Comparison of ENCODE assay signal across 20 cellular contexts in genomic region chr13:24893863-24894262, GRCh38.
DNase-seq lines count a peak whose midpoint lies in the region; ATAC-seq and TF ChIP-seq lines count a peak whose summit lies in the region.
"Had no signal": no experiment of that assay in that cellular context is flagged by ENCODE, and none has a peak within 500 bp of the region (broad histone marks: within the 10 kb centered on the region; RNA-seq: fewer than 3 reads in every experiment).

No MANE protein-coding gene starts in this region.

- no peaks in the 10 kb centered on the region for H3K4me1 ChIP-seq in Caco-2
- H3K4me1 ChIP-seq: A549, BLaER1 had no signal

- intact Hi-C loops in activated CD4-positive, alpha-beta T cell treated with anti-CD3 and anti-CD28 coated beads, Interleukin-2, amount 10 ng/mL, durations not matched to agents 24 days and 14 days (cut with micrococcal nuclease) = no loop called here
- intact Hi-C loops in Caco-2 (cut with micrococcal nuclease; ENCODE audit: unreplicated experiment) = no loop called here

- no peaks in the 10 kb centered on the region for H3K9me3 Mint-ChIP-seq in activated CD4-positive, alpha-beta T cell treated with anti-CD3 and anti-CD28 coated beads, Interleukin-2, amount 10 ng/mL, durations not matched to agents 24 days and 14 days
- H3K9me3 Mint-ChIP-seq in Caco-2 (ENCODE audit: unreplicated experiment) = no peaks in the 10 kb centered on the region
- H3K9me3 Mint-ChIP-seq in glutamatergic neuron (ENCODE audit: unreplicated experiment) = peaks cover 3% of the 10 kb centered on the region
- no peaks in the 10 kb centered on the region for H3K9me3 Mint-ChIP-seq in type B pancreatic cell
- H3K9me3 Mint-ChIP-seq: CD8-positive, alpha-beta T cell; HFFc6 had no signal

- no TSS peak for BruUV-seq in Caco-2 (replicated peaks; lab: Mats Ljungman, UMichigan)

- peak overlapping the region; percentile 8 for H3K27ac Mint-ChIP-seq in activated CD4-positive, alpha-beta T cell treated with anti-CD3 and anti-CD28 coated beads, Interleukin-2, amount 10 ng/mL, durations not matched to agents 24 days and 14 days
- peak overlapping the region; percentile 9 for H3K27ac Mint-ChIP-seq in Caco-2 (ENCODE audit: unreplicated experiment)
- peak overlapping the region; percentile 3 for H3K27ac Mint-ChIP-seq in glutamatergic neuron (ENCODE audit: unreplicated experiment)
- peak overlapping the region; percentile 40 for H3K27ac Mint-ChIP-seq in type B pancreatic cell
- H3K27ac Mint-ChIP-seq: CD8-positive, alpha-beta T cell; HFFc6 had no signal

- no peak overlapping the region for H3K4me3 Mint-ChIP-seq in activated CD4-positive, alpha-beta T cell treated with anti-CD3 and anti-CD28 coated beads, Interleukin-2, amount 10 ng/mL, durations not matched to agents 24 days and 14 days
- H3K4me3 Mint-ChIP-seq in Caco-2 (ENCODE audit: unreplicated experiment) = no peak overlapping the region
- no peak overlapping the region for H3K4me3 Mint-ChIP-seq in glutamatergic neuron (ENCODE audit: unreplicated experiment)
- H3K4me3 Mint-ChIP-seq in type B pancreatic cell = no peak overlapping the region
- H3K4me3 Mint-ChIP-seq: CD8-positive, alpha-beta T cell; HFFc6 had no signal

- no peak overlapping the region for H3K4me3 ChIP-seq in Caco-2 (ENCODE audit: low read depth, low read length)
- H3K4me3 ChIP-seq: A549, BLaER1, MG63 had no signal

- peaks cover 26% of the 10 kb centered on the region for H3K36me3 Mint-ChIP-seq in activated CD4-positive, alpha-beta T cell treated with anti-CD3 and anti-CD28 coated beads, Interleukin-2, amount 10 ng/mL, durations not matched to agents 24 days and 14 days (ENCODE audit: low read depth)
- H3K36me3 Mint-ChIP-seq in Caco-2 (ENCODE audit: insufficient read depth, unreplicated experiment) (peaks cover 47% of the 10 kb centered on the region), glutamatergic neuron (ENCODE audit: unreplicated experiment) (peaks cover 5% of the 10 kb centered on the region), type B pancreatic cell (peaks cover 37% of the 10 kb centered on the region)

- ATAC-seq in GM19455 (IDR thresholded peaks at IDR 0.05; ENCODE audit: unreplicated experiment) = no peak
- ATAC-seq: A549; CD8-positive, alpha-beta T cell had no signal

- no peaks in the 10 kb centered on the region for H3K27me3 Mint-ChIP-seq in activated CD4-positive, alpha-beta T cell treated with anti-CD3 and anti-CD28 coated beads, Interleukin-2, amount 10 ng/mL, durations not matched to agents 24 days and 14 days
- H3K27me3 Mint-ChIP-seq in Caco-2 (ENCODE audit: insufficient read depth, unreplicated experiment) = no peaks in the 10 kb centered on the region
- no peaks in the 10 kb centered on the region for H3K27me3 Mint-ChIP-seq in glutamatergic neuron (ENCODE audit: unreplicated experiment)
- no peaks in the 10 kb centered on the region for H3K27me3 Mint-ChIP-seq in type B pancreatic cell

- POLR2A ChIA-PET in Caco-2 (lab: Charles Lee) = no interaction called here
- POLR2A ChIA-PET in GM10248 (lab: Yijun Ruan, JAX) = no interaction called here

- peaks cover 1% of the 10 kb centered on the region; the same call in 1 of the 2 replicates for H3K36me3 ChIP-seq in Caco-2 (ENCODE audit: control insufficient read depth, insufficient read depth, low read length)

- no peak for TF ChIP-seq CTCF in Caco-2 (IDR thresholded peaks at IDR 0.05; ENCODE audit: insufficient read depth in 1 of 2, low read depth in 1 of 2, low read length in 1 of 2, severe bottlenecking in 1 of 2, unreplicated experiment in 1 of 2)
- no peak for TF ChIP-seq CTCF in glutamatergic neuron (IDR thresholded peaks at IDR 0.05; ENCODE audit: partially characterized antibody, unreplicated experiment)
- TF ChIP-seq CTCF in type B pancreatic cell (conservative IDR thresholded peaks at IDR 0.05) = no peak
- TF ChIP-seq CTCF in GM10248 (IDR thresholded peaks at IDR 0.05; ENCODE audit: control extremely low read depth, extremely low read depth, low read depth, missing control alignments) = no peak

- H3K27me3 ChIP-seq in Caco-2 (replicated peaks; ENCODE audit: control insufficient read depth, insufficient read depth, low read length) = no peaks in the 10 kb centered on the region
- H3K27me3 ChIP-seq: BLaER1, MG63 had no signal

- CTCF ChIA-PET in Caco-2 (lab: Charles Lee) (no interaction called here), GM10248 (lab: Yijun Ruan, JAX) (interaction anchor here (0.6 to 1.7 kb wide), 2 partner anchors 11 to 16 kb away, joined by 3 to 4 read pairs; no protein-coding TSS in a partner anchor)

- no peaks in the 10 kb centered on the region for H3K4me1 Mint-ChIP-seq in activated CD4-positive, alpha-beta T cell treated with anti-CD3 and anti-CD28 coated beads, Interleukin-2, amount 10 ng/mL, durations not matched to agents 24 days and 14 days
- H3K4me1 Mint-ChIP-seq in Caco-2 (ENCODE audit: low read depth, unreplicated experiment) (peaks cover 9% of the 10 kb centered on the region), glutamatergic neuron (ENCODE audit: low read depth, unreplicated experiment) (peaks cover 8% of the 10 kb centered on the region), type B pancreatic cell (ENCODE audit: unreplicated experiment) (no peaks in the 10 kb centered on the region)

- peak; percentile 32 for DNase-seq in activated CD4-positive, alpha-beta T cell treated with anti-CD3 and anti-CD28 coated beads, Interleukin-2, amount 10 ng/mL, durations not matched to agents 24 days and 14 days
- no peak for DNase-seq in activated CD4-positive, alpha-beta T cell treated with anti-CD3 and anti-CD28 coated beads, Interleukin-2, amount 50 U/mL, for 4 hours
- DNase-seq in Caco-2 = no peak
- DNase-seq in glutamatergic neuron = no peak
- DNase-seq in type B pancreatic cell (ENCODE audit: extremely low spot score, unreplicated experiment) = no peak
- no peak for DNase-seq in GM10248 (ENCODE audit: extremely low spot score)
- DNase-seq: CD8-positive, alpha-beta T cell; DMS79 treated with DMSO at 0.1 percent for 48 hours; HFFc6; IMR-90; Kasumi-1; MG63; NCI-H1092 treated with DMSO at 0.1 percent for 48 hours; NCI-H2081; NCI-H2171 treated with DMSO at 0.1 percent for 48 hours; NCI-H446 treated with DMSO at 0.1 percent for 48 hours; NCI-H774 had no signal

- H3K9me3 ChIP-seq in Caco-2 = no peaks in the 10 kb centered on the region
- H3K9me3 ChIP-seq: A549, BLaER1, MG63 had no signal
